In the genomic region with DNA sequence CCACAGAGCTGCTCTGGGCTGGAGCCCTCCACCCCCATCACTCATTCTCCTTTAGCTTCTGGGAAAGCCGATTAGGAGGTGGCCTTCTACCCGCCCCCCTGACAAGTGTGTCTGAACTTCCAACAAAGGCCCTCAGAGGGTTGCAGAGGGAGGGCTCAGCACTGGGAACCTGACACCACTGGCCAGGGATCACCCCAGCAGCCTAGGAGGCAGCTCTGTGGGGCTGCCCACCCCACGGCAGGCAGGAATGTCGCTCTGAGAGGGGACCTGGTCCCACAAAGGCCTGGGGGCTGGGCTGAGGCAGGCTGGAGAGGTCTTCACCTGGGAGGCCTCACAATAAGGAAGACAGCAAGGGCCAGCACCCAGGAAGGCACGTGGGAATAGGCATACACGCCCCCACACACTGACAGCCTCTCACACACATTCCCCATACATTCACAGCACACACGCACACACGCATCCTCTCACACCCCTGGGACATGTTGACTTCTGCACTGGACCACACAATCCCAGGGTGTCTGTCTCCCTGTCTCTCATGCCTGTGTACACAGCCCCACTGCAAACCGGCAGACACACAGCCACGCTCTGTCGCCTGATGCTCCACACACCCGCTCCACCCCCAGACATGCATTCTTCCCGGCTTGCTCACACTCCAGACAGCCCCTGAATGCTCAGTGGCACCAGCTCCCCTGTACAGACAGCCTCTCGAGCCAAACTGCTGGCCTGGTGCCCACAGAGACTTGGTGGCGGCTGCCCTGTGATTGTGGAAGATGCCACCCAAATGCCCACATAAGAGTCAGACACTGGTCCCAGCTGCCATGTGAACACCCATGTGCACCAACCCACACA, we compare ENCODE assay signal across 1 cellular context.
TF ChIP-seq lines count a peak whose summit lies in the region.

No MANE protein-coding gene starts in this region.

TF ChIP-seq in K562, 482 proteins besides CTCF, POLR2A, EP300 and RAD21 (continued from another document):
- no peak for TF ChIP-seq HMG20A (CRISPR knock-in tag; conservative IDR thresholded peaks at IDR 0.05)
- peak; percentile 37 for TF ChIP-seq MEIS2 (IDR thresholded peaks at IDR 0.05; ENCODE audit: partially characterized antibody)
- TF ChIP-seq ZBTB2 (IDR thresholded peaks at IDR 0.05), result peak; percentile 20; the same call in 1 of the 2 replicates
- TF ChIP-seq TEAD1 (CRISPR knock-in tag; IDR thresholded peaks at IDR 0.05), result no peak
- TF ChIP-seq, protein P1, sequence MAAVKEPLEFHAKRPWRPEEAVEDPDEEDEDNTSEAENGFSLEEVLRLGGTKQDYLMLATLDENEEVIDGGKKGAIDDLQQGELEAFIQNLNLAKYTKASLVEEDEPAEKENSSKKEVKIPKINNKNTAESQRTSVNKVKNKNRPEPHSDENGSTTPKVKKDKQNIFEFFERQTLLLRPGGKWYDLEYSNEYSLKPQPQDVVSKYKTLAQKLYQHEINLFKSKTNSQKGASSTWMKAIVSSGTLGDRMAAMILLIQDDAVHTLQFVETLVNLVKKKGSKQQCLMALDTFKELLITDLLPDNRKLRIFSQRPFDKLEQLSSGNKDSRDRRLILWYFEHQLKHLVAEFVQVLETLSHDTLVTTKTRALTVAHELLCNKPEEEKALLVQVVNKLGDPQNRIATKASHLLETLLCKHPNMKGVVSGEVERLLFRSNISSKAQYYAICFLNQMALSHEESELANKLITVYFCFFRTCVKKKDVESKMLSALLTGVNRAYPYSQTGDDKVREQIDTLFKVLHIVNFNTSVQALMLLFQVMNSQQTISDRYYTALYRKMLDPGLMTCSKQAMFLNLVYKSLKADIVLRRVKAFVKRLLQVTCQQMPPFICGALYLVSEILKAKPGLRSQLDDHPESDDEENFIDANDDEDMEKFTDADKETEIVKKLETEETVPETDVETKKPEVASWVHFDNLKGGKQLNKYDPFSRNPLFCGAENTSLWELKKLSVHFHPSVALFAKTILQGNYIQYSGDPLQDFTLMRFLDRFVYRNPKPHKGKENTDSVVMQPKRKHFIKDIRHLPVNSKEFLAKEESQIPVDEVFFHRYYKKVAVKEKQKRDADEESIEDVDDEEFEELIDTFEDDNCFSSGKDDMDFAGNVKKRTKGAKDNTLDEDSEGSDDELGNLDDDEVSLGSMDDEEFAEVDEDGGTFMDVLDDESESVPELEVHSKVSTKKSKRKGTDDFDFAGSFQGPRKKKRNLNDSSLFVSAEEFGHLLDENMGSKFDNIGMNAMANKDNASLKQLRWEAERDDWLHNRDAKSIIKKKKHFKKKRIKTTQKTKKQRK (IDR thresholded peaks at IDR 0.05; ENCODE audit: borderline replicate concordance, low read depth, low read length), result no peak
- no peak for TF ChIP-seq E2F5 (CRISPR knock-in tag; IDR thresholded peaks at IDR 0.05)
- no peak for TF ChIP-seq RBM25 (IDR thresholded peaks at IDR 0.05; ENCODE audit: low read depth, low read length, severe bottlenecking)
- no peak for TF ChIP-seq ZNF212 (CRISPR knock-in tag; IDR thresholded peaks at IDR 0.05)
- TF ChIP-seq FOXA3 (CRISPR knock-in tag; conservative IDR thresholded peaks at IDR 0.05 in 1 of 2, IDR thresholded peaks at IDR 0.05 in 1 of 2), result peak in 1 of 2 experiments; percentile 87; a peak in 1 of 4 replicates
- no peak; the same call in 1 of the 2 replicates for TF ChIP-seq THAP12 (CRISPR knock-in tag; IDR thresholded peaks at IDR 0.05)
- TF ChIP-seq PKNOX1 (IDR thresholded peaks at IDR 0.05), result peak; percentile 51; the same call in 1 of the 2 replicates
- TF ChIP-seq, protein P2, sequence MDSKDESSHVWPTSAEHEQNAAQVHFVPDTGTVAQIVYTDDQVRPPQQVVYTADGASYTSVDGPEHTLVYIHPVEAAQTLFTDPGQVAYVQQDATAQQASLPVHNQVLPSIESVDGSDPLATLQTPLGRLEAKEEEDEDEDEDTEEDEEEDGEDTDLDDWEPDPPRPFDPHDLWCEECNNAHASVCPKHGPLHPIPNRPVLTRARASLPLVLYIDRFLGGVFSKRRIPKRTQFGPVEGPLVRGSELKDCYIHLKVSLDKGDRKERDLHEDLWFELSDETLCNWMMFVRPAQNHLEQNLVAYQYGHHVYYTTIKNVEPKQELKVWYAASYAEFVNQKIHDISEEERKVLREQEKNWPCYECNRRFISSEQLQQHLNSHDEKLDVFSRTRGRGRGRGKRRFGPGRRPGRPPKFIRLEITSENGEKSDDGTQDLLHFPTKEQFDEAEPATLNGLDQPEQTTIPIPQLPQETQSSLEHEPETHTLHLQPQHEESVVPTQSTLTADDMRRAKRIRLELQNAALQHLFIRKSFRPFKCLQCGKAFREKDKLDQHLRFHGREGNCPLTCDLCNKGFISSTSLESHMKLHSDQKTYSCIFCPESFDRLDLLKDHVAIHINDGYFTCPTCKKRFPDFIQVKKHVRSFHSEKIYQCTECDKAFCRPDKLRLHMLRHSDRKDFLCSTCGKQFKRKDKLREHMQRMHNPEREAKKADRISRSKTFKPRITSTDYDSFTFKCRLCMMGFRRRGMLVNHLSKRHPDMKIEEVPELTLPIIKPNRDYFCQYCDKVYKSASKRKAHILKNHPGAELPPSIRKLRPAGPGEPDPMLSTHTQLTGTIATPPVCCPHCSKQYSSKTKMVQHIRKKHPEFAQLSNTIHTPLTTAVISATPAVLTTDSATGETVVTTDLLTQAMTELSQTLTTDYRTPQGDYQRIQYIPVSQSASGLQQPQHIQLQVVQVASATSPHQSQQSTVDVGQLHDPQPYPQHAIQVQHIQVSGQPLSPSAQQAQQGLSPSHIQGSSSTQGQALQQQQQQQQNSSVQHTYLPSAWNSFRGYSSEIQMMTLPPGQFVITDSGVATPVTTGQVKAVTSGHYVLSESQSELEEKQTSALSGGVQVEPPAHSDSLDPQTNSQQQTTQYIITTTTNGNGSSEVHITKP (IDR thresholded peaks at IDR 0.05; ENCODE audit: partially characterized antibody), result peak; percentile 70
- peak; percentile 93 for TF ChIP-seq EGR1 (conservative IDR thresholded peaks at IDR 0.05)
- TF ChIP-seq HNRNPH1 (optimal IDR thresholded peaks at IDR 0.05; ENCODE audit: low read depth, low read length), result no peak
- peak in 1 of 2 experiments; percentile 17; a peak in 1 of 4 replicates for TF ChIP-seq NRF1 (conservative IDR thresholded peaks at IDR 0.05 in 1 of 2, IDR thresholded peaks at IDR 0.05 in 1 of 2)
- 0 out of 2 replicates have a peak, but pooled peaks have one; percentile 36 for TF ChIP-seq ZSCAN29 (IDR thresholded peaks at IDR 0.05)
